ENCODE assay signal across 8 cellular contexts in the genomic region with DNA sequence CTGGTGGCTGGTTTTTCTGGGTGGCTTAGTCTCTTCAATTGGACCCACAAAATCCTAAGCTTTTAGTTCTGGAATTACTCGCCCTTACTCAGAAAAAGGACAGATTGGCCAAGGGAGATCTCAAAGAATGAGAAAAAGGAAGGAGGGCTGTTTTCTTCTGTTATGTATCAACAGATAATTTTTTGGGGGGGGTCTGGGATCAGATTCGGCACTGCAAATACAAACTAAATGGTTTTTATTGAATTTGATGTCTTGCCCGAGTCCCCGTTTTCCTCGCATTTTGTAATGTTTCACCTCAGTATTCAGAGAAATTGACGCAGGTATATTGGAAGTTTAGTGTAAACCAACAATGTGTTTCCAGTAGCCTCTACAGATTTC. TPM values are rescaled to one million over a fixed set of nuclear protein-coding genes. Genes with fewer than 3 reads are reported as not detected.
DNase-seq lines count a peak whose midpoint lies in the region; ATAC-seq and TF ChIP-seq lines count a peak whose summit lies in the region.

No MANE protein-coding gene starts in this region.

- H3K27me3 ChIP-seq in ACC112 (ENCODE audit: insufficient read depth, low read length) (no peaks in the 10 kb centered on the region), HUES64 (ENCODE audit: insufficient read depth, low read length) (peaks cover 4% of the 10 kb centered on the region; the same call in 1 of the 2 replicates), muscle layer of colon (ENCODE audit: control insufficient read depth in 1 of 2, insufficient read depth in 2 of 2, low read length in 2 of 2) (no peaks in the 10 kb centered on the region)

- H3K79me2 ChIP-seq in ACC112 (ENCODE audit: control insufficient read depth, insufficient read depth, low read length, unreplicated experiment), result peaks cover 42% of the 10 kb centered on the region

- TF ChIP-seq CTCF in omental fat pad (IDR thresholded peaks at IDR 0.05), result no peak

- ATAC-seq in GM21526 (IDR thresholded peaks at IDR 0.05; ENCODE audit: low FRiP score, unreplicated experiment) (no peak), omental fat pad (ENCODE audit: low FRiP score) (no peak)

- H3K9me3 ChIP-seq in HUES64 (ENCODE audit: insufficient read depth, low read depth, low read length), result no peaks in the 10 kb centered on the region
- no peaks in the 10 kb centered on the region for H3K9me3 ChIP-seq in muscle layer of colon (ENCODE audit: low read length)

- 67% methylated on average over 6 of the region's 6 CpGs for WGBS in HUES64

- no peak for DNase-seq in caudate nucleus (lab: John Stamatoyannopoulos, UW)
- no peak for DNase-seq in A172 (ENCODE audit: low spot score)
- no peak for DNase-seq in omental fat pad (ENCODE audit: low spot score)
- DNase-seq in GOT3 (lab: John Stamatoyannopoulos, UW), result no peak

- peak overlapping the region; percentile 93 for H3K4me3 ChIP-seq in ACC112 (ENCODE audit: low read depth, low read length)
- H3K4me3 ChIP-seq in HUES64 (ENCODE audit: low read length), result peak overlapping the region; percentile 90
- peak overlapping the region; percentile 63 to 79 for H3K4me3 ChIP-seq in muscle layer of colon (ENCODE audit: low read depth in 1 of 2, low read length in 2 of 2)

- H3K4me1 ChIP-seq in ACC112 (ENCODE audit: control insufficient read depth, insufficient read depth, low read length, unreplicated experiment), result no peaks in the 10 kb centered on the region
- no peaks in the 10 kb centered on the region for H3K4me1 ChIP-seq in HUES64 (ENCODE audit: insufficient read depth, low read length)
- H3K4me1 ChIP-seq in muscle layer of colon (ENCODE audit: insufficient read depth, low read length), result peaks cover 10% of the 10 kb centered on the region

- H3K9ac ChIP-seq in HUES64 (ENCODE audit: low read depth, low read length), result peak overlapping the region; percentile 88
- peak overlapping the region; percentile 81 for H3K9ac ChIP-seq in muscle layer of colon (ENCODE audit: low read length)

- H3K27ac ChIP-seq in ACC112 (ENCODE audit: low read depth, low read length) (peak overlapping the region; percentile 65; the same call in 1 of the 2 replicates), HUES64 (ENCODE audit: low read depth, low read length) (peak overlapping the region; percentile 65), caudate nucleus (ENCODE audit: low read depth, low read length) (peak overlapping the region; percentile 93), muscle layer of colon (ENCODE audit: low read depth, low read length) (peak overlapping the region; percentile 88)

- H2AFZ ChIP-seq in ACC112 (ENCODE audit: low read length, unreplicated experiment), result peak overlapping the region; percentile 73

- H3K36me3 ChIP-seq in ACC112 (ENCODE audit: insufficient read depth, low read length) (peaks cover 3% of the 10 kb centered on the region; the same call in 1 of the 2 replicates), HUES64 (ENCODE audit: insufficient read depth, low read length) (peaks cover 7% of the 10 kb centered on the region; the same call in 1 of the 2 replicates), muscle layer of colon (ENCODE audit: insufficient read depth, low read length) (no peaks in the 10 kb centered on the region)

RNA-seq across cellular contexts. Expression of a gene that starts 0.8 kb away (rescaled TPM):
- 7.2 TPM for polyA plus RNA-seq in HUES64 (2013, experiment 1 of 2)
- 11.0 TPM for polyA plus RNA-seq in HUES64 (2013, experiment 2 of 2)
- 51.1 and 51.5 TPM in 2 replicates for total RNA-seq in A172 (2014; rRNA removed; shearing (Covaris generic))
- total RNA-seq in omental fat pad, result 10 to 100 TPM; 12.2 to 33.9 (median 16.9) TPM

RNA-seq across cellular contexts. Expression of a gene that starts 13.8 kb away (rescaled TPM):
- polyA plus RNA-seq in HUES64 (2013, experiment 1 of 2), result not detected
- polyA plus RNA-seq in HUES64 (2013, experiment 2 of 2), result not detected
- not detected in 2 replicates for total RNA-seq in A172 (2014; rRNA removed; shearing (Covaris generic))
- total RNA-seq in omental fat pad, result 1 to 10 TPM; 2.8 to 8.9 (median 6.7) TPM
